ENCODE assay signal across 8 cellular contexts in genomic region chr10:95906675-95907453, GRCh38. TPM values are rescaled to one million over a fixed set of nuclear protein-coding genes. Genes with fewer than 3 reads are reported as not detected.
DNase-seq lines count a peak whose midpoint lies in the region; ATAC-seq, FAIRE-seq and TF ChIP-seq lines count a peak whose summit lies in the region.

No MANE protein-coding gene starts in this region.

- H3K4me3 ChIP-seq in K562 (peak overlapping the region; percentile 57), iPS-15b (ENCODE audit: low read depth, low read length) (peak overlapping the region; percentile 88), gastrocnemius medialis (peak overlapping the region; percentile 75 to 90 (median 84))

- H3K4me2 ChIP-seq in K562 (ENCODE audit: insufficient read depth, low read length), result peak overlapping the region; percentile 84

- WGBS in K562 (ENCODE audit: insufficient coverage, low coverage, missing lambda C conversion rate), result 7% methylated on average over 22 of the region's 22 CpGs

- peak; percentile 26 to 45 for TF ChIP-seq RAD21 in K562 (CRISPR knock-in tag; conservative IDR thresholded peaks at IDR 0.05 in 1 of 2, IDR thresholded peaks at IDR 0.05 in 1 of 2)

- no peaks in the 10 kb centered on the region for H4K20me1 ChIP-seq in K562 (replicated peaks; ENCODE audit: control insufficient read depth, insufficient read depth, low read length)

- CTCF ChIA-PET in K562 (lab: Yijun Ruan, JAX; ENCODE audit: low intra/inter-chr PET ratio), result no interaction called here

- no TSS peak for BruUV-seq in K562 (replicated peaks; lab: Mats Ljungman, UMichigan)

- in situ Hi-C loops in K562 (cut with MboI), result no loop called here
- in situ Hi-C loops in gastrocnemius medialis (cut with MboI; ENCODE audit: low sequenced_read_pairs in 4 of 4), result no loop called here

- H3K27ac ChIP-seq in K562 (ENCODE audit: extremely low read depth, low read depth, low read length), result peak overlapping the region; percentile 60
- H3K27ac ChIP-seq in gastrocnemius medialis, result peak overlapping the region; percentile 86 to 94 (median 88)

- no peaks in the 10 kb centered on the region for H3K9me3 ChIP-seq in K562 (replicated peaks; ENCODE audit: control insufficient read depth, insufficient read depth, low read depth, low read length)
- no peaks in the 10 kb centered on the region for H3K9me3 ChIP-seq in iPS-15b (ENCODE audit: control insufficient read depth, insufficient read depth, low read length)
- no peaks in the 10 kb centered on the region for H3K9me3 ChIP-seq in gastrocnemius medialis

- peak; percentile 19 to 44 (median 37); a peak in 5 of 6 replicates for TF ChIP-seq CTCF in K562 (IDR thresholded peaks at IDR 0.05 in 2 of 3, conservative IDR thresholded peaks at IDR 0.05 in 1 of 3; ENCODE audit: insufficient read depth in 2 of 3, low read depth in 1 of 3, low read length in 3 of 3)
- TF ChIP-seq CTCF in gastrocnemius medialis (IDR thresholded peaks at IDR 0.05 in 4 of 5, conservative IDR thresholded peaks at IDR 0.05 in 1 of 5), result peak in 1 of 5 experiments; percentile 4

- TF ChIP-seq POLR2A in K562 (conservative IDR thresholded peaks at IDR 0.05) (no peak), gastrocnemius medialis (IDR thresholded peaks at IDR 0.05) (no peak)

- intact Hi-C loops in K562 (cut with micrococcal nuclease) (no loop called here), gastrocnemius medialis (cut with DNase I; ENCODE audit: low total_unique reads) (loop anchor here (1.0 to 10.0 kb wide), 3 partner anchors 137 to 228 kb away; partner anchors contain the start of genes TCTN3 and ZNF518A)

- DNase-seq in DMS 273 (lab: John Stamatoyannopoulos, UW; ENCODE audit: unreplicated experiment) (peak; percentile 80), HUDEP-2 (lab: John Stamatoyannopoulos, UW; ENCODE audit: unreplicated experiment in 76 of 76) (peak in 63 of 76 experiments; percentile 2 to 58 (median 32)), SKM-1 treated with dmso at 0.1 percent for 144 hours (lab: John Stamatoyannopoulos, UW; ENCODE audit: unreplicated experiment) (peak; percentile 54), K562 (ENCODE audit: extremely low read depth in 1 of 4, low spot score in 3 of 4) (peak; percentile 20 to 66 (median 28)), gastrocnemius medialis (peak; percentile 8 to 19), middle frontal gyrus (ENCODE audit: extremely low spot score, low spot score) (no peak)

- H3K79me2 ChIP-seq in K562 (ENCODE audit: control insufficient read depth, insufficient read depth, low read length), result peaks cover 11% of the 10 kb centered on the region; the same call in 2 of the 3 replicates

- FAIRE-seq in K562 (lab: Jason Lieb, UNC), result peak; percentile 51

- H3K27me3 ChIP-seq in K562 (ENCODE audit: control insufficient read depth in 2 of 2, insufficient read depth in 2 of 2, low read length in 2 of 2), result no peaks in the 10 kb centered on the region
- H3K27me3 ChIP-seq in iPS-15b (ENCODE audit: control insufficient read depth, insufficient read depth, low read length), result peaks cover 2% of the 10 kb centered on the region
- no peaks in the 10 kb centered on the region for H3K27me3 ChIP-seq in gastrocnemius medialis

- peak overlapping the region; percentile 66 to 85 for H3K9ac ChIP-seq in K562 (ENCODE audit: insufficient read depth in 1 of 2, low read depth in 2 of 2, low read length in 2 of 2)
- peak overlapping the region; percentile 1 for H3K9ac ChIP-seq in iPS-15b (ENCODE audit: low read depth, low read length)

- no peaks in the 10 kb centered on the region for H3K9me1 ChIP-seq in K562 (ENCODE audit: control insufficient read depth, insufficient read depth, low read length)

- peak overlapping the region; percentile 93 for H2AFZ ChIP-seq in K562 (ENCODE audit: low read depth, low read length)

- ATAC-seq in GM21367 (IDR thresholded peaks at IDR 0.05; ENCODE audit: unreplicated experiment) (peak; percentile 30), K562 (peak; percentile 87), gastrocnemius medialis (peak; percentile 38 to 51)

- H3K4me1 ChIP-seq in K562 (replicated peaks in 1 of 2; ENCODE audit: control insufficient read depth in 2 of 2, insufficient read depth in 2 of 2, low read length in 2 of 2) (peaks cover 0 to 8% of the 10 kb centered on the region in 2 experiments; a peak in 3 of 5 replicates), iPS-15b (ENCODE audit: control insufficient read depth, insufficient read depth, low read length) (peaks cover 4% of the 10 kb centered on the region), gastrocnemius medialis (peaks cover 0 to 5% of the 10 kb centered on the region in 2 donors)

- no peak for TF ChIP-seq EP300 in K562 (IDR thresholded peaks at IDR 0.05; ENCODE audit: low read length)

- H3K36me3 ChIP-seq in K562 (ENCODE audit: control insufficient read depth, insufficient read depth, low read length), result peaks cover 27% of the 10 kb centered on the region; the same call in 2 of the 3 replicates
- no peaks in the 10 kb centered on the region for H3K36me3 ChIP-seq in iPS-15b (ENCODE audit: control insufficient read depth, insufficient read depth, low read length)
- peaks cover 0 to 16% of the 10 kb centered on the region in 2 donors for H3K36me3 ChIP-seq in gastrocnemius medialis

- POLR2A ChIA-PET in K562 (lab: Yijun Ruan, JAX), result interaction anchor here (0.5 to 1.0 kb wide), 3 partner anchors 12 to 606 kb away, joined by 3 to 4 read pairs (median 3); no protein-coding TSS in a partner anchor

TF ChIP-seq in K562, 482 proteins besides CTCF, POLR2A, EP300 and RAD21 (continues in another document):
- TF ChIP-seq ZNF316 (IDR thresholded peaks at IDR 0.05) (peak; percentile 73), BRCA1 (IDR thresholded peaks at IDR 0.05) (no peak), BRCA1 (CRISPR knock-in tag; IDR thresholded peaks at IDR 0.05) (no peak), C11orf30 (IDR thresholded peaks at IDR 0.05; ENCODE audit: low read depth) (peak; percentile 50), FIP1L1 (IDR thresholded peaks at IDR 0.05; ENCODE audit: low read depth, low read length, poor library complexity, severe bottlenecking) (no peak), ZNF778 (CRISPR knock-in tag; IDR thresholded peaks at IDR 0.05) (no peak), TAF7 (tag; IDR thresholded peaks at IDR 0.05) (no peak), MAFF (IDR thresholded peaks at IDR 0.05; ENCODE audit: low read length) (peak; percentile 16; the same call in 1 of the 2 replicates), NR2F6 (CRISPR knock-in tag; IDR thresholded peaks at IDR 0.05) (no peak), MAFG (tag; conservative IDR thresholded peaks at IDR 0.05) (0 out of 2 replicates have a peak, but pooled peaks have one; percentile 22), MAFK (IDR thresholded peaks at IDR 0.05; ENCODE audit: low read length) (no peak), SMC3 (conservative IDR thresholded peaks at IDR 0.05; ENCODE audit: insufficient read depth, low read depth, low read length) (0 out of 2 replicates have a peak, but pooled peaks have one; percentile 6)
- TF ChIP-seq, protein P1, sequence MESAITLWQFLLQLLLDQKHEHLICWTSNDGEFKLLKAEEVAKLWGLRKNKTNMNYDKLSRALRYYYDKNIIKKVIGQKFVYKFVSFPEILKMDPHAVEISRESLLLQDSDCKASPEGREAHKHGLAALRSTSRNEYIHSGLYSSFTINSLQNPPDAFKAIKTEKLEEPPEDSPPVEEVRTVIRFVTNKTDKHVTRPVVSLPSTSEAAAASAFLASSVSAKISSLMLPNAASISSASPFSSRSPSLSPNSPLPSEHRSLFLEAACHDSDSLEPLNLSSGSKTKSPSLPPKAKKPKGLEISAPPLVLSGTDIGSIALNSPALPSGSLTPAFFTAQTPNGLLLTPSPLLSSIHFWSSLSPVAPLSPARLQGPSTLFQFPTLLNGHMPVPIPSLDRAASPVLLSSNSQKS (CRISPR knock-in tag; IDR thresholded peaks at IDR 0.05), result no peak
- TF ChIP-seq, protein P2, sequence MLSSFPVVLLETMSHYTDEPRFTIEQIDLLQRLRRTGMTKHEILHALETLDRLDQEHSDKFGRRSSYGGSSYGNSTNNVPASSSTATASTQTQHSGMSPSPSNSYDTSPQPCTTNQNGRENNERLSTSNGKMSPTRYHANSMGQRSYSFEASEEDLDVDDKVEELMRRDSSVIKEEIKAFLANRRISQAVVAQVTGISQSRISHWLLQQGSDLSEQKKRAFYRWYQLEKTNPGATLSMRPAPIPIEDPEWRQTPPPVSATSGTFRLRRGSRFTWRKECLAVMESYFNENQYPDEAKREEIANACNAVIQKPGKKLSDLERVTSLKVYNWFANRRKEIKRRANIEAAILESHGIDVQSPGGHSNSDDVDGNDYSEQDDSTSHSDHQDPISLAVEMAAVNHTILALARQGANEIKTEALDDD (IDR thresholded peaks at IDR 0.05), result peak; percentile 58
- TF ChIP-seq, protein P3, sequence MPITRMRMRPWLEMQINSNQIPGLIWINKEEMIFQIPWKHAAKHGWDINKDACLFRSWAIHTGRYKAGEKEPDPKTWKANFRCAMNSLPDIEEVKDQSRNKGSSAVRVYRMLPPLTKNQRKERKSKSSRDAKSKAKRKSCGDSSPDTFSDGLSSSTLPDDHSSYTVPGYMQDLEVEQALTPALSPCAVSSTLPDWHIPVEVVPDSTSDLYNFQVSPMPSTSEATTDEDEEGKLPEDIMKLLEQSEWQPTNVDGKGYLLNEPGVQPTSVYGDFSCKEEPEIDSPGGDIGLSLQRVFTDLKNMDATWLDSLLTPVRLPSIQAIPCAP (CRISPR knock-in tag; IDR thresholded peaks at IDR 0.05; ENCODE audit: borderline replicate concordance), result no peak

RNA-seq across cellular contexts. Expression of gene CC2D2B, which starts 0.9 kb away (rescaled TPM):
- not detected in 2 replicates for total RNA-seq in K562 (2011; cell fraction: chromatin; rRNA removed; ENCODE audit: low replicate concordance)
- total RNA-seq in K562 (2011; cell fraction: nucleolus; rRNA removed), result not detected in 2 replicates
- not detected in 2 replicates for total RNA-seq in K562 (2011; cell fraction: nucleoplasm; rRNA removed)
- total RNA-seq in K562 (2014; rRNA removed) (not detected in 2 replicates), K562 (2014; rRNA removed; fragmentation: Illumina TruSeq; extraction: Trizol) (not detected in 2 replicates), K562 (2015; rRNA removed; fragmentation: Illumina TruSeq; extraction: Trizol) (0.11 TPM in 1 of 2 replicates, not detected in the other), K562 (2021) (0.29 TPM in 1 of 2 replicates, not detected in the other), gastrocnemius medialis (under 1 TPM in 3 of 4 donors, not detected in 1; 0.13 to 0.36 (median 0.31) TPM)
- polyA plus RNA-seq in K562 (2011; rRNA removed) (not detected in 2 replicates), K562 (2014; fragmentation: Illumina TruSeq; extraction: Trizol) (not detected in 2 replicates), K562 (2014; fragmentation: Nextera tagmentation; extraction: Ambion mirVana) (under 1 TPM; 0.10 to 0.34 TPM), K562 (2014; rRNA removed) (not detected in 2 replicates)
- polyA plus RNA-seq in K562 (2011; cell fraction: cytosol; rRNA removed), result not detected in 2 replicates
- not detected in 2 replicates for polyA plus RNA-seq in K562 (2011; cell fraction: nucleus; rRNA removed)
- polyA plus RNA-seq in K562 (2012), result 0.13 TPM in 1 of 2 replicates, not detected in the other
- not detected in 2 replicates for polyA minus RNA-seq in K562 (2011; rRNA and poly(A)+ RNA removed)
- polyA minus RNA-seq in K562 (2011; cell fraction: cytosol; rRNA and poly(A)+ RNA removed), result not detected in 2 replicates
- polyA minus RNA-seq in K562 (2011; cell fraction: nucleus; rRNA and poly(A)+ RNA removed), result not detected in 2 replicates

Comparison
In these comparisons a context has a peak if more than half of its experiments do, and no peak if none do; other contexts are left out.
1. ATAC-seq: peak in every context shown above with its lines; median percentile 87 in K562; 44 in gastrocnemius medialis; 30 in GM21367.